ENCODE assay signal across 12 cellular contexts in the genomic region with DNA sequence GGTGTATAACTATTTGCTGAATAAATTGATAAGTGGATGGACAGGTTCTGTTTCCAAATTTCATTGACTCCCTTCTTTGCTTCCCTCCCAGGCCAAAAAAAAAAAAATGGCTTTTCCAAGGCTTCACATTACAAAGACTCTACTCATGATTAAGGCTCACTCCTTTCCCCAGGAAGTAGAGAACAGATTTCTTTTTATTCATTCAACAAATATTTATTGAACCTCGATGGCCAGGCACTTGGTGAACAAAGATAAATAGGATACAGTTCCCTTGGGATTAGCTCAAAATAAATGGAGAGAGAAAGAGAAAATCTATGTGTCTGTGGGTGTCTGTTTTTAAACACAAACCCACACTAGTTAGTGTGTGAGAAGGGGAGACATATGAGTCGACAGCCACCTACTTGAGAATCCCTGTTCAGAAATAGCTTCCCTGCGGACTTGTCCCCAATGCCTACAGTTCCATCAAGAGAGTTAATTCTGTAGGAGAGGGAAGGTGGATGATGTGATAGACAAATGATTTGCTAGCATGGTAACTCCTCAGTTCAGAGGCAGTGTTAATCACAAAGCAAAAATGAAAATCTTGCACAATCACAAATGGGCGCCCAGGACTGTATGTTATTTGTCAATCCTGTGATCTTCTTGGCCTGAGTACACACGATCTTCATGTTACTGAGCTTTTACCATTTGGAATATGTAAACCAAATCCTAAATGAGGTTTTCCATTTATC. TPM values are rescaled to one million over a fixed set of nuclear protein-coding genes. Genes with fewer than 3 reads are reported as not detected.
DNase-seq lines count a peak whose midpoint lies in the region; ATAC-seq and TF ChIP-seq lines count a peak whose summit lies in the region.
"Had no signal": no experiment of that assay in that cellular context is flagged by ENCODE, and none has a peak within 500 bp of the region (broad histone marks: within the 10 kb centered on the region; RNA-seq: fewer than 3 reads in every experiment).

No MANE protein-coding gene starts in this region.

- H3K4me3 ChIP-seq in fibroblast of lung (replicated peaks in 1 of 4; ENCODE audit: control extremely low read depth in 1 of 4, insufficient read depth in 1 of 4, low read depth in 3 of 4, low read length in 4 of 4): no peak overlapping the region
- H3K4me3 ChIP-seq in muscle layer of duodenum (ENCODE audit: low read depth in 1 of 2, low read length in 2 of 2): no peak overlapping the region
- no peak overlapping the region for H3K4me3 ChIP-seq in vagina
- H3K4me3 ChIP-seq: ovary had no signal

- no peaks in the 10 kb centered on the region for H4K20me1 ChIP-seq in fibroblast of lung (ENCODE audit: control insufficient read depth, extremely low read depth, insufficient read depth, low read length)

- H3K4me2 ChIP-seq in fibroblast of lung (ENCODE audit: extremely low read depth, insufficient read depth, low read length): peak overlapping the region; percentile 39

- DNase-seq in Right ventricle myocardium inferior (ENCODE audit: missing footprints) (no peak), cardiac septum (ENCODE audit: low spot score) (no peak), fibroblast of lung (ENCODE audit: low read depth in 2 of 2) (peak; percentile 49 to 93), vagina (ENCODE audit: extremely low spot score in 2 of 2) (no peak), Kasumi-1 (lab: John Stamatoyannopoulos, UW) (no peak)
- DNase-seq: activated CD4-positive, CD25-positive, alpha-beta regulatory T cell; cortex of kidney; ovary had no signal

- H3K27me3 ChIP-seq in fibroblast of lung (ENCODE audit: control insufficient read depth, insufficient read depth, low read length) (no peaks in the 10 kb centered on the region), muscle layer of duodenum (ENCODE audit: low read depth, low read length) (no peaks in the 10 kb centered on the region), vagina (no peaks in the 10 kb centered on the region)
- H3K27me3 ChIP-seq: ovary had no signal

- H3K79me2 ChIP-seq in fibroblast of lung (ENCODE audit: control insufficient read depth, insufficient read depth, low read length): peaks cover 20% of the 10 kb centered on the region

- ATAC-seq in Right ventricle myocardium inferior (peak; percentile 76), HG03159 (IDR thresholded peaks at IDR 0.05; ENCODE audit: unreplicated experiment) (no peak), HG02763 (IDR thresholded peaks at IDR 0.05; ENCODE audit: unreplicated experiment) (no peak)

- H3K9ac ChIP-seq in fibroblast of lung (ENCODE audit: insufficient read depth, low read length): no peak overlapping the region

- H2AFZ ChIP-seq in fibroblast of lung (ENCODE audit: low read length): no peak overlapping the region

- no peak for TF ChIP-seq POLR2A in vagina (IDR thresholded peaks at IDR 0.05)

- intact Hi-C loops in Right ventricle myocardium inferior (cut with DNase I) (no loop called here), cardiac septum (cut with DNase I) (no loop called here), vagina (cut with DNase I) (no loop called here)

- TF ChIP-seq CTCF in fibroblast of lung (conservative IDR thresholded peaks at IDR 0.05 in 1 of 2, IDR thresholded peaks at IDR 0.05 in 1 of 2; ENCODE audit: low read depth in 1 of 2, low read length in 2 of 2): no peak
- TF ChIP-seq CTCF in vagina (IDR thresholded peaks at IDR 0.05): no peak

- H3K4me1 ChIP-seq in fibroblast of lung (ENCODE audit: control insufficient read depth, extremely low read depth, insufficient read depth, low read length) (peaks cover 18% of the 10 kb centered on the region), muscle layer of duodenum (ENCODE audit: control insufficient read depth in 1 of 2, insufficient read depth in 2 of 2, low read length in 2 of 2) (peaks cover 7 to 21% of the 10 kb centered on the region in 2 donors), vagina (peaks cover 92% of the 10 kb centered on the region)

- peaks cover 1% of the 10 kb centered on the region for H3K36me3 ChIP-seq in fibroblast of lung (ENCODE audit: control insufficient read depth, insufficient read depth, low read length)
- H3K36me3 ChIP-seq in muscle layer of duodenum (ENCODE audit: control insufficient read depth in 1 of 2, insufficient read depth in 2 of 2, low read length in 2 of 2): peaks cover 0 to 9% of the 10 kb centered on the region in 2 donors
- no peaks in the 10 kb centered on the region for H3K36me3 ChIP-seq in vagina
- H3K36me3 ChIP-seq: ovary had no signal

- H3K9me3 ChIP-seq in fibroblast of lung (ENCODE audit: control insufficient read depth, insufficient read depth, low read depth, low read length): no peaks in the 10 kb centered on the region
- no peaks in the 10 kb centered on the region for H3K9me3 ChIP-seq in muscle layer of duodenum (ENCODE audit: control insufficient read depth in 1 of 2, low read length in 2 of 2)
- H3K9me3 ChIP-seq in vagina: no peaks in the 10 kb centered on the region
- H3K9me3 ChIP-seq: ovary had no signal

- H3K27ac ChIP-seq in fibroblast of lung (ENCODE audit: insufficient read depth, low read length): peak overlapping the region; percentile 77
- H3K27ac ChIP-seq in muscle layer of duodenum (ENCODE audit: low read length): peak overlapping the region; percentile 71
- H3K27ac ChIP-seq in vagina: peak overlapping the region; percentile 65
- H3K27ac ChIP-seq: HL-60, ovary had no signal

RNA-seq across cellular contexts. Expression of gene TRAF3IP2, which starts 20.3 kb away (rescaled TPM):
- total RNA-seq in Right ventricle myocardium inferior: 11.0 TPM
- total RNA-seq in cardiac septum: 6.5 TPM
- 15.2 and 37.0 TPM in 2 replicates for total RNA-seq in fibroblast of lung
- polyA plus RNA-seq in fibroblast of lung: 21.6 and 26.9 TPM in 2 replicates
- polyA plus RNA-seq in fibroblast of lung (2012): 22.1 and 22.2 TPM in 2 replicates
- polyA minus RNA-seq in fibroblast of lung (ENCODE audit: low replicate concordance): 76.9 and 77.1 TPM in 2 replicates
- total RNA-seq in vagina: 35.1 TPM

Comparison
In these comparisons a context has a peak if more than half of its experiments do, and no peak if none do; other contexts are left out.
1. DNase-seq: peak in fibroblast of lung (2 of 2); none in Right ventricle myocardium inferior (single experiment), cardiac septum (single experiment), vagina (0 of 2) and Kasumi-1 (0 of 2).
2. Peak in every context shown above with its lines, with median percentiles within 50 percentile points of each other: H3K27ac ChIP-seq.